In the genomic region with DNA sequence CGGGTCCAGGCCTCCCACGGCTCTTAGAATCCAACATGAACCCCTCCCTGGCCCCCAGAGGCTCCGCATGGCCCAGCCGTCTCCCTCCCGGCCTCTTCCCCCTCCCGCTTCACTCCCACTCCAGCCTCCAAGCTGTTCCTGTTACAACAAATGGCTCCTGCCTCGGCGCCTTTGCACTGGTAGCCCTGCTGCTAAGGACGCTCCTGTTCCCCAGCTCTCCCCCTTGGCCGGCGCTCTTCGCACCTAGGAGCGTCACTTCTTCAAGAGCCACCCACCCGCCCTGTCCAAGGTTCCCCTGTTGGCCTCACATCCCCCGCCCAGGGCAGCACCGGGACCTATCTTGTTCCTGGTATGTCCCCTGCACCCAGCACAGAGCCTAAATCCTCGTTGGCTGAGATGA, we compare ENCODE assay signal across 27 cellular contexts. TPM values are rescaled to one million over a fixed set of nuclear protein-coding genes. Genes with fewer than 3 reads are reported as not detected.
"Had no signal": no experiment of that assay in that cellular context is flagged by ENCODE, and none has a peak within 500 bp of the region (broad histone marks: within the 10 kb centered on the region; RNA-seq: fewer than 3 reads in every experiment).

No MANE protein-coding gene starts in this region.

- H3K27me3 ChIP-seq: adrenal gland, sigmoid colon, stomach, suprapubic skin, transverse colon had no signal

- ATAC-seq: activated T-cell treated with anti-CD3 and anti-CD28 coated beads, Interleukin-2, amount 50 U/mL, for 4 hours; effector memory CD8-positive, alpha-beta T cell; esophagus mucosa; left colon; stimulated activated memory B cell treated with anti-CD40 and anti-IgM and Interleukin-4, amounts not matched to agents 10 μg/mL and 1 μg/mL and 100 μg/mL, for 72 hours had no signal

- DNase-seq: activated CD4-positive, alpha-beta T cell treated with anti-CD3 and anti-CD28 coated beads for 1 hour; activated naive CD4-positive, alpha-beta T cell; activated T-cell treated with anti-CD3 and anti-CD28 coated beads, Interleukin-2, amount 50 U/mL, for 4 hours; central memory CD4-positive, alpha-beta T cell; dermis blood vessel endothelial cell; effector memory CD8-positive, alpha-beta T cell; hippocampal formation; islet precursor cell; left colon; mesenchymal stem cell; naive B cell; occipital lobe; sigmoid colon; stimulated activated CD4-positive, alpha-beta T cell treated with anti-CD3 and anti-CD28 coated beads, Interleukin-15, amount 100 ng/mL, for 24 hours; stomach; transverse colon; WERI-Rb-1 had no signal

- H3K36me3 ChIP-seq: transverse colon had no signal

- H3K27ac ChIP-seq: adrenal gland, sigmoid colon, stomach, suprapubic skin, transverse colon, WERI-Rb-1 had no signal

- FAIRE-seq: astrocyte, endothelial cell of umbilical vein, frontal cortex, TTC549, urothelium cell line had no signal

- H3K9me3 ChIP-seq: adrenal gland, sigmoid colon, stomach, suprapubic skin, transverse colon had no signal

- H3K4me3 ChIP-seq: sigmoid colon, smooth muscle cell, stomach, transverse colon had no signal

RNA-seq across cellular contexts. Expression of gene KCNN1, which starts 24.7 kb away (rescaled TPM):
- total RNA-seq: esophagus mucosa, stomach had no signal
